ENCODE assay signal across 26 cellular contexts in genomic region chr12:5773550-5773949, GRCh38.
"Had no signal": no experiment of that assay in that cellular context is flagged by ENCODE, and none has a peak within 500 bp of the region (broad histone marks: within the 10 kb centered on the region; RNA-seq: fewer than 3 reads in every experiment).

No MANE protein-coding gene starts in this region.

- H3K27ac Mint-ChIP-seq: activated naive CD8-positive, alpha-beta T cell; activated T-cell treated with anti-CD3 and anti-CD28 coated beads, Interleukin-2, amount 50 U/mL, for 24 hours; activated T-helper 2 cell treated with anti-CD3 and anti-CD28 coated beads, Interferon-gamma antibody, Interleukin-2, Interleukin-4, amounts not matched to agents 10 μg/mL and 5 μg/mL and 100 μg/mL, durations not matched to agents 14 hours and 24 hours and 36 hours; naive thymus-derived CD4-positive, alpha-beta T cell; stimulated activated naive B cell treated with anti-CD40 and anti-IgM and Interleukin-4, amounts not matched to agents 10 μg/mL and 1 μg/mL and 100 μg/mL, for 72 hours; T-helper 2 cell treated with Interferon-gamma antibody and Interleukin-4, amounts not matched to agents 5 μg/mL and 100 μg/mL, for 36 hours had no signal

- H3K36me3 ChIP-seq: adrenal gland, ascending aorta, brain microvascular endothelial cell, heart left ventricle, left lung, uterus had no signal

- H3K4me3 ChIP-seq: adrenal gland, ascending aorta, heart left ventricle, left lung, lung, testis, uterus had no signal

- H3K27me3 ChIP-seq: adrenal gland, ascending aorta, brain microvascular endothelial cell, left lung, testis, uterus had no signal

- H3K27ac ChIP-seq: adrenal gland, ascending aorta, brain microvascular endothelial cell, heart left ventricle, left lung, testis, uterus, VCaP had no signal

- H3K9me3 Mint-ChIP-seq: activated T-cell treated with anti-CD3 and anti-CD28 coated beads, Interleukin-2, amount 50 U/mL, for 24 hours; activated T-helper 2 cell treated with anti-CD3 and anti-CD28 coated beads, Interferon-gamma antibody, Interleukin-2, Interleukin-4, amounts not matched to agents 10 μg/mL and 5 μg/mL and 100 μg/mL, durations not matched to agents 14 hours and 24 hours and 36 hours; naive thymus-derived CD4-positive, alpha-beta T cell; neural crest cell; stimulated activated naive B cell treated with anti-CD40 and anti-IgM and Interleukin-4, amounts not matched to agents 10 μg/mL and 1 μg/mL and 100 μg/mL, for 72 hours; T-helper 2 cell treated with Interferon-gamma antibody and Interleukin-4, amounts not matched to agents 5 μg/mL and 100 μg/mL, for 36 hours had no signal

- H3K4me1 Mint-ChIP-seq: naive thymus-derived CD4-positive, alpha-beta T cell; neural crest cell; stimulated activated naive B cell treated with anti-CD40 and anti-IgM and Interleukin-4, amounts not matched to agents 10 μg/mL and 1 μg/mL and 100 μg/mL, for 72 hours had no signal

- H3K9me3 ChIP-seq: adrenal gland, ascending aorta, heart left ventricle, left lung, testis, uterus had no signal

- H3K36me3 Mint-ChIP-seq: activated naive CD8-positive, alpha-beta T cell; naive thymus-derived CD4-positive, alpha-beta T cell; stimulated activated naive B cell treated with anti-CD40 and anti-IgM and Interleukin-4, amounts not matched to agents 10 μg/mL and 1 μg/mL and 100 μg/mL, for 72 hours had no signal

- H3K4me1 ChIP-seq: adrenal gland, testis, uterus had no signal

- ATAC-seq: heart left ventricle; left lung; naive thymus-derived CD4-positive, alpha-beta T cell; stimulated activated naive B cell treated with anti-CD40 and anti-IgM and Interleukin-4, amounts not matched to agents 10 μg/mL and 1 μg/mL and 100 μg/mL, for 72 hours had no signal

- DNase-seq: activated CD4-positive, alpha-beta T cell treated with anti-CD3 and anti-CD28 coated beads for 1 hour; activated CD4-positive, alpha-beta T cell treated with anti-CD3 and anti-CD28 coated beads, Interleukin-2, amount 50 U/mL, for 4 hours; activated CD8-positive, alpha-beta memory T cell treated with anti-CD3 and anti-CD28 coated beads for 24 hours; activated CD8-positive, alpha-beta memory T cell treated with anti-CD3 and anti-CD28 coated beads, Interleukin-2, amount 50 U/mL, for 4 hours; activated naive CD4-positive, alpha-beta T cell; activated T-cell treated with anti-CD3 and anti-CD28 coated beads, Interleukin-2, amount 50 U/mL, for 24 hours; adrenal gland; brain microvascular endothelial cell; caudate nucleus; heart left ventricle; kidney glomerular epithelial cell; left lung; naive thymus-derived CD4-positive, alpha-beta T cell; stimulated activated CD4-positive, alpha-beta T cell treated with anti-CD3 and anti-CD28 coated beads, Interleukin-2, amount 100 ng/mL, for 48 hours; stimulated activated CD8-positive, alpha-beta memory T cell treated with anti-CD3 and anti-CD28 coated beads, Interleukin-4, amount 100 ng/mL, for 48 hours; stimulated activated naive B cell treated with anti-CD40 and anti-IgM and Interleukin-4, amounts not matched to agents 10 μg/mL and 1 μg/mL and 100 μg/mL, for 72 hours; testis; trophoblast cell; uterus had no signal

- H3K4me3 Mint-ChIP-seq: activated naive CD8-positive, alpha-beta T cell; activated T-cell treated with anti-CD3 and anti-CD28 coated beads, Interleukin-2, amount 50 U/mL, for 24 hours; naive thymus-derived CD4-positive, alpha-beta T cell; neural crest cell; stimulated activated naive B cell treated with anti-CD40 and anti-IgM and Interleukin-4, amounts not matched to agents 10 μg/mL and 1 μg/mL and 100 μg/mL, for 72 hours; T-helper 2 cell treated with Interferon-gamma antibody and Interleukin-4, amounts not matched to agents 5 μg/mL and 100 μg/mL, for 36 hours had no signal
